23 cellular contexts compared by ENCODE assay signal in the genomic region with DNA sequence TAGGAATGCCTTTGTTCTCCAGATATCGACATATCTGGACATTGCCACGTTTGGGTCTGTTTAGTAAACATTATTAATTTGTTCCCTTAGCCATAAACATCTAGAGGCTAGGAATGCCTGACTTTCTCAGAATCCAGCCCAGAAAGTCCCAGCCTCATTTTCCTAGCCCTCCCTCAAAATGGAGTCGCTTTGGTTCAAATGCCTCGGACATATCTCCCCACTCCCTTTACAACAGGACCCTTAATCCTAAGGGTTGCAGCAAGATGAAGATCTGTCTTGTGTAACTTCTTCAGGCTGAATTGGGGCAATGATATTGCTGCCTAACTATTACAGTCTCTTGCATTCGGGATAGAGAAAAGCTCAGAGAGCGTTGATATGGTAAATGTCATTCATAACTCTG. TPM values are rescaled to one million over a fixed set of nuclear protein-coding genes. Genes with fewer than 3 reads are reported as not detected.
DNase-seq lines count a peak whose midpoint lies in the region; ATAC-seq and TF ChIP-seq lines count a peak whose summit lies in the region.
"Had no signal": no experiment of that assay in that cellular context is flagged by ENCODE, and none has a peak within 500 bp of the region (broad histone marks: within the 10 kb centered on the region; RNA-seq: fewer than 3 reads in every experiment).

No MANE protein-coding gene starts in this region.

- peaks cover 13% of the 10 kb centered on the region for H3K4me1 ChIP-seq in RWPE2 (ENCODE audit: insufficient read depth, poor library complexity, severe bottlenecking)
- H3K4me1 ChIP-seq in psoas muscle: peaks cover 56% of the 10 kb centered on the region
- H3K4me1 ChIP-seq in prostate gland (replicated peaks): no peaks in the 10 kb centered on the region
- no peaks in the 10 kb centered on the region for H3K4me1 ChIP-seq in OCI-LY7 (ENCODE audit: insufficient read depth, low read length, poor library complexity, severe bottlenecking)
- H3K4me1 ChIP-seq: BE2C had no signal

- H3K79me2 ChIP-seq in OCI-LY7 (ENCODE audit: insufficient read depth, low read depth, low read length): no peaks in the 10 kb centered on the region

- H3K9me3 Mint-ChIP-seq in activated T-cell treated with anti-CD3 and anti-CD28 coated beads, Interleukin-2, amount 50 U/mL, for 24 hours: peaks cover 15% of the 10 kb centered on the region
- H3K9me3 Mint-ChIP-seq in activated T-helper 2 cell treated with anti-CD3 and anti-CD28 coated beads, Interferon-gamma antibody, Interleukin-2, Interleukin-4, amounts not matched to agents 10 μg/mL and 5 μg/mL and 100 μg/mL, durations not matched to agents 14 hours and 24 hours and 36 hours: peaks cover 41% of the 10 kb centered on the region

- H3K36me3 ChIP-seq in RWPE2 (ENCODE audit: low read depth) (0 out of 2 replicates have a peak, but pooled peaks cover 4% of the 10 kb centered on the region), psoas muscle (ENCODE audit: insufficient read depth in 1 of 2, low read depth in 1 of 2) (no peaks in the 10 kb centered on the region), prostate gland (no peaks in the 10 kb centered on the region), OCI-LY7 (ENCODE audit: insufficient read depth, low read length) (peaks cover 26% of the 10 kb centered on the region)
- H3K36me3 ChIP-seq: BE2C had no signal

- intact Hi-C loops in activated T-helper 2 cell treated with anti-CD3 and anti-CD28 coated beads, Interferon-gamma antibody, Interleukin-2, Interleukin-4, amounts not matched to agents 10 μg/mL and 5 μg/mL and 100 μg/mL, durations not matched to agents 14 hours and 24 hours and 36 hours (cut with micrococcal nuclease): no loop called here
- intact Hi-C loops in psoas muscle (cut with DNase I) (no loop called here), prostate gland (cut with DNase I) (no loop called here), OCI-LY7 (cut with micrococcal nuclease; ENCODE audit: unreplicated experiment) (no loop called here)

- H3K4me3 ChIP-seq in RWPE2 (ENCODE audit: severe bottlenecking): no peak overlapping the region
- no peak overlapping the region for H3K4me3 ChIP-seq in psoas muscle
- H3K4me3 ChIP-seq in prostate gland: no peak overlapping the region
- no peak overlapping the region for H3K4me3 ChIP-seq in OCI-LY7 (ENCODE audit: low read depth, low read length, poor library complexity, severe bottlenecking)
- H3K4me3 ChIP-seq: A549; BLaER1 treated with 17β-estradiol and CSF1 and Interleukin-3, amounts not matched to agents 10 nM and 100 nM; GM23338 had no signal

- H3K9me3 ChIP-seq in RWPE2 (ENCODE audit: severe bottlenecking): peaks cover 13% of the 10 kb centered on the region
- peaks cover 19% of the 10 kb centered on the region for H3K9me3 ChIP-seq in psoas muscle
- H3K9me3 ChIP-seq in prostate gland: no peaks in the 10 kb centered on the region
- peaks cover 16% of the 10 kb centered on the region for H3K9me3 ChIP-seq in OCI-LY7 (ENCODE audit: low read length)

- H3K4me3 Mint-ChIP-seq in activated T-cell treated with anti-CD3 and anti-CD28 coated beads, Interleukin-2, amount 50 U/mL, for 24 hours: no peak overlapping the region
- no peak overlapping the region for H3K4me3 Mint-ChIP-seq in activated T-helper 2 cell treated with anti-CD3 and anti-CD28 coated beads, Interferon-gamma antibody, Interleukin-2, Interleukin-4, amounts not matched to agents 10 μg/mL and 5 μg/mL and 100 μg/mL, durations not matched to agents 14 hours and 24 hours and 36 hours (ENCODE audit: low read depth)
- H3K4me3 Mint-ChIP-seq: CD14-positive monocyte; CD4-positive, alpha-beta T cell; CD8-positive, alpha-beta memory T cell; GM23338; H9 had no signal

- TF ChIP-seq CTCF in RWPE2 (IDR thresholded peaks at IDR 0.05; ENCODE audit: poor library complexity, severe bottlenecking) (no peak), psoas muscle (IDR thresholded peaks at IDR 0.05) (no peak), prostate gland (IDR thresholded peaks at IDR 0.05) (no peak), OCI-LY7 (conservative IDR thresholded peaks at IDR 0.05; ENCODE audit: low read length) (no peak)

- POLR2A ChIA-PET in OCI-LY7 (lab: Charles Lee): interaction anchor here (0.7 kb wide), 1 partner anchor 16 kb away, joined by 3 read pairs; no protein-coding TSS in a partner anchor

- H3K4me1 Mint-ChIP-seq in activated T-cell treated with anti-CD3 and anti-CD28 coated beads, Interleukin-2, amount 50 U/mL, for 24 hours (ENCODE audit: low read depth): peaks cover 36% of the 10 kb centered on the region
- peaks cover 30% of the 10 kb centered on the region for H3K4me1 Mint-ChIP-seq in activated T-helper 2 cell treated with anti-CD3 and anti-CD28 coated beads, Interferon-gamma antibody, Interleukin-2, Interleukin-4, amounts not matched to agents 10 μg/mL and 5 μg/mL and 100 μg/mL, durations not matched to agents 14 hours and 24 hours and 36 hours (ENCODE audit: low read depth)
- H3K4me1 Mint-ChIP-seq: CD14-positive monocyte; CD8-positive, alpha-beta memory T cell had no signal

- peak overlapping the region; percentile 2 for H3K27ac ChIP-seq in RWPE2 (ENCODE audit: poor library complexity, severe bottlenecking)
- H3K27ac ChIP-seq in psoas muscle: peak overlapping the region; percentile 77
- H3K27ac ChIP-seq in prostate gland: no peak overlapping the region
- H3K27ac ChIP-seq in OCI-LY7 (ENCODE audit: low read depth, low read length, poor library complexity, severe bottlenecking): no peak overlapping the region
- H3K27ac ChIP-seq: A549; BLaER1 treated with 17β-estradiol and CSF1 and Interleukin-3, amounts not matched to agents 10 nM and 100 nM had no signal

- H3K9me2 ChIP-seq in OCI-LY7 (ENCODE audit: insufficient read depth, low read length): no peaks in the 10 kb centered on the region

- H4K20me1 ChIP-seq in OCI-LY7 (ENCODE audit: insufficient read depth, low read length): no peaks in the 10 kb centered on the region
- H4K20me1 ChIP-seq: BLaER1 treated with 17β-estradiol and CSF1 and Interleukin-3, amounts not matched to agents 10 nM and 100 nM had no signal

- no peak for TF ChIP-seq POLR2A in prostate gland (IDR thresholded peaks at IDR 0.05)

- CTCF ChIA-PET in OCI-LY7 (lab: Charles Lee; ENCODE audit: unreplicated experiment): no interaction called here

- H3K27me3 Mint-ChIP-seq in activated T-cell treated with anti-CD3 and anti-CD28 coated beads, Interleukin-2, amount 50 U/mL, for 24 hours: no peaks in the 10 kb centered on the region
- H3K27me3 Mint-ChIP-seq in activated T-helper 2 cell treated with anti-CD3 and anti-CD28 coated beads, Interferon-gamma antibody, Interleukin-2, Interleukin-4, amounts not matched to agents 10 μg/mL and 5 μg/mL and 100 μg/mL, durations not matched to agents 14 hours and 24 hours and 36 hours (ENCODE audit: low read depth): no peaks in the 10 kb centered on the region
- H3K27me3 Mint-ChIP-seq: CD4-positive, alpha-beta T cell had no signal

- H3K36me3 Mint-ChIP-seq in activated T-cell treated with anti-CD3 and anti-CD28 coated beads, Interleukin-2, amount 50 U/mL, for 24 hours (ENCODE audit: low read depth): peaks cover 14% of the 10 kb centered on the region
- peaks cover 54% of the 10 kb centered on the region for H3K36me3 Mint-ChIP-seq in activated T-helper 2 cell treated with anti-CD3 and anti-CD28 coated beads, Interferon-gamma antibody, Interleukin-2, Interleukin-4, amounts not matched to agents 10 μg/mL and 5 μg/mL and 100 μg/mL, durations not matched to agents 14 hours and 24 hours and 36 hours (ENCODE audit: low read depth)

- ATAC-seq in RWPE2 (ENCODE audit: low read depth): no peak
- ATAC-seq in psoas muscle: no peak
- ATAC-seq in GM21717 (IDR thresholded peaks at IDR 0.05; ENCODE audit: unreplicated experiment): no peak
- ATAC-seq: A549, GM23338, HCT116 had no signal

- peak overlapping the region; percentile 31 for H3K27ac Mint-ChIP-seq in activated T-cell treated with anti-CD3 and anti-CD28 coated beads, Interleukin-2, amount 50 U/mL, for 24 hours
- peak overlapping the region; percentile 51 for H3K27ac Mint-ChIP-seq in activated T-helper 2 cell treated with anti-CD3 and anti-CD28 coated beads, Interferon-gamma antibody, Interleukin-2, Interleukin-4, amounts not matched to agents 10 μg/mL and 5 μg/mL and 100 μg/mL, durations not matched to agents 14 hours and 24 hours and 36 hours
- H3K27ac Mint-ChIP-seq: CD14-positive monocyte; CD4-positive, alpha-beta T cell; CD8-positive, alpha-beta memory T cell; GM23338; H9 had no signal

- BruUV-seq in OCI-LY7 (replicated peaks; lab: Mats Ljungman, UMichigan): no TSS peak

- H3K27me3 ChIP-seq in RWPE2 (ENCODE audit: insufficient read depth, poor library complexity, severe bottlenecking) (no peaks in the 10 kb centered on the region), psoas muscle (ENCODE audit: insufficient read depth in 3 of 3, low read length in 2 of 3) (no peaks in the 10 kb centered on the region), prostate gland (replicated peaks; ENCODE audit: insufficient read depth) (no peaks in the 10 kb centered on the region)
- H3K27me3 ChIP-seq: BE2C; BLaER1 treated with 17β-estradiol and CSF1 and Interleukin-3, amounts not matched to agents 10 nM and 100 nM had no signal

- no peak for DNase-seq in activated T-cell treated with anti-CD3 and anti-CD28 coated beads, Interleukin-2, amount 50 U/mL, for 24 hours
- no peak for DNase-seq in activated T-cell treated with anti-CD3 and anti-CD28 coated beads, Interleukin-2, amount 50 U/mL, for 1 hour
- DNase-seq in RWPE2 (ENCODE audit: low spot score) (no peak), psoas muscle (no peak), prostate gland (ENCODE audit: low spot score) (no peak), OCI-LY7 (ENCODE audit: low spot score) (no peak)
- no peak for DNase-seq in activated T-helper 2 cell treated with anti-CD3 and anti-CD28 coated beads, Interferon-gamma antibody, Interleukin-2, Interleukin-4, amounts not matched to agents 10 μg/mL and 5 μg/mL and 100 μg/mL, durations not matched to agents 14 hours and 24 hours and 36 hours (ENCODE audit: low spot score)
- DNase-seq: 8988T; ACHN; AML-193; BE2C; CD4-positive, alpha-beta T cell; CD8-positive, alpha-beta memory T cell; DMS 273 treated with DMSO at 0.1 percent for 48 hours; DMS79; GF-D8; H9 had no signal

- H3K4me2 ChIP-seq in OCI-LY7 (ENCODE audit: low read length): no peak overlapping the region
- H3K4me2 ChIP-seq: A549, GM23338 had no signal

- 68 to 79% (median 69%) methylated on average over 6 of the region's 6 CpGs for WGBS in psoas muscle, 3 donors
- 91% methylated on average over 6 of the region's 6 CpGs for WGBS in prostate gland

- H2AFZ ChIP-seq in OCI-LY7 (ENCODE audit: low read length): no peak overlapping the region
- H2AFZ ChIP-seq: GM23338 had no signal

RNA-seq across cellular contexts. Expression of gene ARL4D, which starts 46.2 kb away (rescaled TPM):
- total RNA-seq in activated T-helper 2 cell treated with anti-CD3 and anti-CD28 coated beads, Interferon-gamma antibody, Interleukin-2, Interleukin-4, amounts not matched to agents 10 μg/mL and 5 μg/mL and 100 μg/mL, durations not matched to agents 14 hours and 24 hours and 36 hours: 4.0 and 4.9 TPM in 2 replicates
- total RNA-seq in psoas muscle (1 to 10 TPM in 3 of 4 donors, under 1 TPM in 1; 0.69 to 1.8 (median 1.4) TPM), prostate gland (10 to 100 TPM in 1 of 2 donors, 1 to 10 TPM in 1; 4.8 to 17.2 TPM), OCI-LY7 (2022) (0.72 and 0.83 TPM in 2 replicates)
- polyA plus RNA-seq in psoas muscle: 1 to 10 TPM; 1.3 to 6.5 (median 2.4) TPM
- 0.64 and 1.4 TPM in 2 replicates for total RNA-seq in OCI-LY7 (2014; rRNA removed; shearing (Covaris generic))

Comparison
In these comparisons a context has a peak if more than half of its experiments do, and no peak if none do; other contexts are left out.
1. H3K27ac ChIP-seq: peak in RWPE2 (single experiment) and psoas muscle (single experiment); none in prostate gland (0 of 2) and OCI-LY7 (single experiment).